Comparison of ENCODE assay signal across 4 cellular contexts in the genomic region with DNA sequence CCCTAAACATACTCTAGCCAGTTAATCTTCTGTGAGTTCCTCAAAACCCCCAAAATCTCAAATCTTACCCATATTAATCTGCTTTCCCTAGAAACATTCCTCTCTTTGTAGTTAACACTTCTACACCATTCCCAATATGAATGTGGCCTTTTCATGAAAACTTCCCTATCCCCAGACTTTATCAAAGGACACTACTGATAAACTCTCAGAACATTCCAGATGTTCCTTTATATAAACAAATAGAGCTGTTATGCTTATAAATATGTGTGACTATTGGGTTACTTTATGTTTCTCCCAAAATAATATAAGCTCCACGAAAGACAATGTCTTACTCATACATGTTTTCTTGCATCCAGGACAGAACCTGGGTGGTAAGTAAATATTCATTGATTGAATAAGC.
"Had no signal": no experiment of that assay in that cellular context is flagged by ENCODE, and none has a peak within 500 bp of the region (broad histone marks: within the 10 kb centered on the region; RNA-seq: fewer than 3 reads in every experiment).

No MANE protein-coding gene starts in this region.

- DNase-seq: IMR-90, KBM-7 had no signal

- H3K27ac ChIP-seq: HL-60 had no signal

- H3K4me3 ChIP-seq: K562 had no signal
